Comparison of ENCODE assay signal across 12 cellular contexts in the genomic region with DNA sequence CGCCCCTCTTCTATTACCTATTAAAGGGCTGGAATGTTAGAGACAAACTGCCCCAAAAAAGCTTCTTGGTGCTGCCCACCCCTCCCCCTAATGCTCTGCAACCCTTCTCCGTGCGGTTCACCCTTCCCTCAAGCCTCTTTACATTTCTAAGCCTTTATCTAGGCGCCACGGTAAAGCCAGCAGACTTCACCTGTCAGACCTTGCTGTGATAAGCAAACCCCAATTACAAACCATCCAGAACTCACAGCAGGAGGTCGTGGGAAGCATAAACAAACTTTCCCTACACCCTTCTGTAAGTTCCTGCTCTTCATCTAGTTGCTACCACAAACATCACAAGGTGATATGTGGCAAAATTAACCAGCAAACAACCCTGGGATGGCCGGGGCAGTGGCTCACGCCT.
"Had no signal": no experiment of that assay in that cellular context is flagged by ENCODE, and none has a peak within 500 bp of the region (broad histone marks: within the 10 kb centered on the region; RNA-seq: fewer than 3 reads in every experiment).

No MANE protein-coding gene starts in this region.

- H3K9me3 ChIP-seq: lower lobe of right lung, sigmoid colon had no signal

- H3K27ac ChIP-seq: hepatocyte, lower lobe of right lung, sigmoid colon, spleen had no signal

- H3K27me3 ChIP-seq: hepatocyte, sigmoid colon, spleen had no signal

- H3K36me3 ChIP-seq: spleen had no signal

- ATAC-seq: left cardiac atrium, lower lobe of right lung, T-cell had no signal

- H3K4me3 ChIP-seq: hepatocyte, lower lobe of right lung, sigmoid colon, spleen had no signal

- DNase-seq: activated CD4-positive, alpha-beta T cell treated with anti-CD3 and anti-CD28 coated beads, Interleukin-2, amount 50 U/mL, for 4 hours; activated CD4-positive, CD25-positive, alpha-beta regulatory T cell treated with anti-CD3 and anti-CD28 coated beads, Interleukin-2, amount 50 U/mL, for 72 hours; activated naive CD4-positive, alpha-beta T cell treated with anti-CD3 and anti-CD28 coated beads, Interleukin-2, amount 10 ng/mL, durations not matched to agents 7 days and 5 days; activated T-cell treated with anti-CD3 and anti-CD28 coated beads, Interleukin-2, amount 50 U/mL, for 1 hour; left cardiac atrium; lower lobe of right lung; midbrain; sigmoid colon; spleen; T-cell; T-helper 9 cell had no signal

- H3K4me1 ChIP-seq: lower lobe of right lung, sigmoid colon, spleen had no signal
